Comparison of ENCODE assay signal across 25 cellular contexts in genomic region chr9:121878208-121878835, GRCh38.
"Had no signal": no experiment of that assay in that cellular context is flagged by ENCODE, and none has a peak within 500 bp of the region (broad histone marks: within the 10 kb centered on the region; RNA-seq: fewer than 3 reads in every experiment).

No MANE protein-coding gene starts in this region.

- H3K4me1 ChIP-seq: testis, upper lobe of right lung, vagina had no signal

- FAIRE-seq: endometrium had no signal

- DNase-seq: cortex of kidney; dorsolateral prefrontal cortex; effector CD8-positive, alpha-beta T cell; gastrocnemius medialis; heart right ventricle; hypothalamus; islet precursor cell; left ventricle myocardium superior; mesendoderm; naive thymus-derived CD8-positive, alpha-beta T cell; nucleus accumbens; ovary; right cardiac atrium; spleen; stimulated activated CD4-positive, alpha-beta T cell treated with anti-CD3 and anti-CD28 coated beads, Interleukin-2, amount 100 ng/mL, for 24 hours; stimulated activated CD4-positive, alpha-beta T cell treated with anti-CD3 and anti-CD28 coated beads, Interleukin-4, amount 100 ng/mL, for 4 hours; stimulated activated naive B cell treated with anti-CD40 and anti-IgM and Interleukin-4, amounts not matched to agents 10 μg/mL and 1 μg/mL and 100 μg/mL, for 72 hours; stimulated activated naive CD8-positive, alpha-beta T cell treated with anti-CD3 and anti-CD28 coated beads, Interleukin-15, amount 100 ng/mL, for 72 hours; testis; upper lobe of right lung had no signal

- H3K27me3 ChIP-seq: dorsolateral prefrontal cortex, gastrocnemius medialis, heart right ventricle, ovary, spleen, testis, tibial nerve, upper lobe of right lung, vagina had no signal

- H3K27ac ChIP-seq: dorsolateral prefrontal cortex, heart right ventricle, ovary, spleen, testis, tibial nerve, upper lobe of right lung, vagina had no signal

- H3K4me3 ChIP-seq: dorsolateral prefrontal cortex, gastrocnemius medialis, heart right ventricle, lung, ovary, spleen, testis, tibial nerve, upper lobe of right lung, vagina had no signal

- ATAC-seq: esophagus mucosa; gastrocnemius medialis; heart right ventricle; left ventricle myocardium superior; naive thymus-derived CD8-positive, alpha-beta T cell; right cardiac atrium; stimulated activated naive B cell treated with anti-CD40 and anti-IgM and Interleukin-4, amounts not matched to agents 10 μg/mL and 1 μg/mL and 100 μg/mL, for 72 hours; stimulated activated naive CD8-positive, alpha-beta T cell treated with anti-CD3 and anti-CD28 coated beads, Interleukin-15, amount 100 ng/mL, for 72 hours; upper lobe of right lung had no signal

- H3K36me3 ChIP-seq: gastrocnemius medialis, heart right ventricle, ovary, spleen, tibial nerve, upper lobe of right lung, vagina had no signal

- H3K9me3 ChIP-seq: gastrocnemius medialis, heart right ventricle, ovary, spleen, testis, tibial nerve, upper lobe of right lung, vagina had no signal
